ENCODE assay signal across 21 cellular contexts in the genomic region with DNA sequence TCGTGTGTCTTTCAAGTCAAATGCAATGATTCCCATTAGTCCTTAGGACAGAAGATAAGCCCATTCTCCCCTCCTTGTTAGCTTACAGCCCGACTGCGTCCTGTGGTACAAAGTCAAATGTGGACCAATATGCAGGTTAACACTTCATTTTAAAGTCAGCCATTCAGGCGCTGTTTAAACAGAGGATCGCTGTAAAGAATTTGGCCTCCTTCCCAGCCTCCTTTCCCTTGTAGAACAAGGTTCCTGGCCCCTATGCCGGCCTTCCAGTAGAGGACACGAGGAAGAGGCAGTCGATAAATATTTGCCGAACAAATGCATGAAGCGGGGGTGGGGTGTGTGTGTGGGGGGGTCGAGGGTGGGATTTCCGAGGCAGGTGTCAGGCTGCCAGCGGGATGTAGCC. TPM values are rescaled to one million over a fixed set of nuclear protein-coding genes. Genes with fewer than 3 reads are reported as not detected.
DNase-seq lines count a peak whose midpoint lies in the region; ATAC-seq and TF ChIP-seq lines count a peak whose summit lies in the region.
"Had no signal": no experiment of that assay in that cellular context is flagged by ENCODE, and none has a peak within 500 bp of the region (broad histone marks: within the 10 kb centered on the region; RNA-seq: fewer than 3 reads in every experiment).

No MANE protein-coding gene starts in this region.

- CTCF ChIA-PET in HEK293T (lab: Yijun Ruan, JAX), result no interaction called here

- no peak for TF ChIP-seq CTCF in astrocyte of the cerebellum (IDR thresholded peaks at IDR 0.05; ENCODE audit: low read depth, low read length, missing control alignments)
- no peak for TF ChIP-seq CTCF in osteocyte (IDR thresholded peaks at IDR 0.05)

- H3K4me3 Mint-ChIP-seq in osteocyte (ENCODE audit: unreplicated experiment), result no peak overlapping the region
- H3K4me3 Mint-ChIP-seq: activated CD4-positive, alpha-beta memory T cell treated with anti-CD3 and anti-CD28 coated beads, Interleukin-2, amount 10 ng/mL, durations not matched to agents 7 days and 5 days; central memory CD8-positive, alpha-beta T cell; T-helper 1 cell treated with Interleukin-12 subunit alpha and Interleukin-12 subunit beta and Interleukin-4 antibody, amounts not matched to agents 30 μg/mL and 1 μg/mL, for 36 hours; WTC11 had no signal

- H3K4me3 ChIP-seq in astrocyte of the cerebellum (ENCODE audit: low read depth, low read length), result no peak overlapping the region
- H3K4me3 ChIP-seq: heart left ventricle, upper lobe of right lung had no signal

- no peaks in the 10 kb centered on the region for H3K9me3 Mint-ChIP-seq in osteocyte (ENCODE audit: unreplicated experiment)
- H3K9me3 Mint-ChIP-seq: activated CD4-positive, alpha-beta memory T cell treated with anti-CD3 and anti-CD28 coated beads, Interleukin-2, amount 10 ng/mL, durations not matched to agents 7 days and 5 days; central memory CD8-positive, alpha-beta T cell; T-helper 1 cell treated with Interleukin-12 subunit alpha and Interleukin-12 subunit beta and Interleukin-4 antibody, amounts not matched to agents 30 μg/mL and 1 μg/mL, for 36 hours; WTC11 had no signal

- ATAC-seq in HG03095 (IDR thresholded peaks at IDR 0.05; ENCODE audit: unreplicated experiment), result no peak
- ATAC-seq: HCT116, heart left ventricle, upper lobe of right lung, WTC11 had no signal

- H3K36me3 Mint-ChIP-seq in osteocyte (ENCODE audit: unreplicated experiment), result peaks cover 3% of the 10 kb centered on the region
- H3K36me3 Mint-ChIP-seq: WTC11 had no signal

- DNase-seq in DMS53 (lab: John Stamatoyannopoulos, UW) (peak; percentile 50), DMS53 treated with DMSO at 0.1 percent for 48 hours (lab: John Stamatoyannopoulos, UW; ENCODE audit: unreplicated experiment) (no peak), NCI-H2196 (lab: John Stamatoyannopoulos, UW; ENCODE audit: unreplicated experiment) (peak; percentile 87), astrocyte of the cerebellum (ENCODE audit: low read depth) (peak; percentile 19), osteocyte (ENCODE audit: extremely low spot score, unreplicated experiment) (no peak), hippocampal formation (lab: John Stamatoyannopoulos, UW) (no peak), HEK293T (ENCODE audit: extremely low spot score) (no peak)
- DNase-seq: activated CD4-positive, alpha-beta memory T cell treated with anti-CD3 and anti-CD28 coated beads, Interleukin-2, amount 10 ng/mL, durations not matched to agents 7 days and 5 days; effector memory CD4-positive, alpha-beta T cell; heart left ventricle; NCI-H1694; retina; stimulated activated CD4-positive, alpha-beta T cell treated with anti-CD3 and anti-CD28 coated beads, Interleukin-15, amount 100 ng/mL, for 24 hours; stimulated activated naive CD4-positive, alpha-beta T cell had no signal

- peak overlapping the region; percentile 84 for H3K27ac Mint-ChIP-seq in osteocyte (ENCODE audit: unreplicated experiment)
- H3K27ac Mint-ChIP-seq: activated CD4-positive, alpha-beta memory T cell treated with anti-CD3 and anti-CD28 coated beads, Interleukin-2, amount 10 ng/mL, durations not matched to agents 7 days and 5 days; T-helper 1 cell treated with Interleukin-12 subunit alpha and Interleukin-12 subunit beta and Interleukin-4 antibody, amounts not matched to agents 30 μg/mL and 1 μg/mL, for 36 hours; WTC11 had no signal

- POLR2A ChIA-PET in HEK293T (lab: Yijun Ruan, JAX), result no interaction called here

- peaks cover 54% of the 10 kb centered on the region for H3K4me1 Mint-ChIP-seq in osteocyte (ENCODE audit: unreplicated experiment)

- in situ Hi-C loops in astrocyte of the cerebellum (cut with HindIII; ENCODE audit: low sequenced_read_pairs), result no loop called here

- no peaks in the 10 kb centered on the region for H3K27me3 Mint-ChIP-seq in osteocyte (ENCODE audit: unreplicated experiment)

TF ChIP-seq in HEK293T, 16 proteins besides CTCF, POLR2A, EP300 and RAD21:
- no peak for TF ChIP-seq L3MBTL2 (conservative IDR thresholded peaks at IDR 0.05)
- no peak for TF ChIP-seq TARDBP (IDR thresholded peaks at IDR 0.05)
- no peak for TF ChIP-seq ZNF384 (IDR thresholded peaks at IDR 0.05)
- TF ChIP-seq FOXA1 (IDR thresholded peaks at IDR 0.05), result no peak
- no peak for TF ChIP-seq BHLHE40 (IDR thresholded peaks at IDR 0.05; ENCODE audit: borderline replicate concordance)
- TF ChIP-seq ARNT (IDR thresholded peaks at IDR 0.05), result no peak
- TF ChIP-seq FOXK2 (IDR thresholded peaks at IDR 0.05), result no peak
- TF ChIP-seq, protein P1, sequence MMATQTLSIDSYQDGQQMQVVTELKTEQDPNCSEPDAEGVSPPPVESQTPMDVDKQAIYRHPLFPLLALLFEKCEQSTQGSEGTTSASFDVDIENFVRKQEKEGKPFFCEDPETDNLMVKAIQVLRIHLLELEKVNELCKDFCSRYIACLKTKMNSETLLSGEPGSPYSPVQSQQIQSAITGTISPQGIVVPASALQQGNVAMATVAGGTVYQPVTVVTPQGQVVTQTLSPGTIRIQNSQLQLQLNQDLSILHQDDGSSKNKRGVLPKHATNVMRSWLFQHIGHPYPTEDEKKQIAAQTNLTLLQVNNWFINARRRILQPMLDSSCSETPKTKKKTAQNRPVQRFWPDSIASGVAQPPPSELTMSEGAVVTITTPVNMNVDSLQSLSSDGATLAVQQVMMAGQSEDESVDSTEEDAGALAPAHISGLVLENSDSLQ (IDR thresholded peaks at IDR 0.05), result no peak
- TF ChIP-seq LEF1 (IDR thresholded peaks at IDR 0.05; ENCODE audit: borderline replicate concordance), result no peak

RNA-seq across cellular contexts. Expression of a gene that starts 4.3 kb away (rescaled TPM):
- total RNA-seq in osteocyte, result 16.5 and 19.4 TPM in 2 replicates
- total RNA-seq: LHCN-M2 had no signal

Comparison
In these comparisons a context has a peak if more than half of its experiments do, and no peak if none do; other contexts are left out.
1. DNase-seq: peak in DMS53 (single experiment), NCI-H2196 (single experiment) and astrocyte of the cerebellum (single experiment); none in DMS53 treated with DMSO at 0.1 percent for 48 hours (single experiment), osteocyte (single experiment), hippocampal formation (0 of 2) and HEK293T (single experiment).